Comparison of ENCODE assay signal across 8 cellular contexts in the genomic region with DNA sequence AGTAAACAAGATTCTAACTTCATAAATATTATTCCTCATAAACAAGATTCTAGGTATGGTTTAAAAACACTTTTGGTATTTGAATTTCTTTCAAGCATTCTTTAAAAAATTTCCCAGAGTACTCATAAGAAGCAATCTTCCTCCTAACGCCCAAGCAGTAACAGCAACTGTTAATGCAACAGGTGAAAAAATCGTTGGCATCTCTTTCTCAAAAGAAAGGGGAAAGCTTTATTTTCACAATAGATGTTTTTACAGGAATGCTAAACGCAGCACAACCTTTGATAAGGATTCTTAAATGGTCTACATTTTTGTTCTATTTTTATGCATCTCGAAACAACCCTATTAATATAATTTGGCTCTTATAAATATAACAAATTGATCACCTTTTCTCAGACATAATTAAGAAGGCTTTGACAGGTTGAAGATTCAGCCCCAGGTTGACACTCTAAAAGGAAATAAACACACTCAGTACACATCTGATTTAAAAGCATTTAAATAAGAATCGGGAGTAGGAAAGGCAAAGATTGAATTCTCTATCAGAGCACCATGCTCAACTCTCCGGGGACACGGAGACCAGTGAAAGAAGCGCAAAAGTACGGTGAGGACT. TPM values are rescaled to one million over a fixed set of nuclear protein-coding genes. Genes with fewer than 3 reads are reported as not detected.
DNase-seq lines count a peak whose midpoint lies in the region; ATAC-seq and TF ChIP-seq lines count a peak whose summit lies in the region.

No MANE protein-coding gene starts in this region.

- H3K27ac ChIP-seq in body of pancreas (peak overlapping the region; percentile 88 to 100 (median 96)), lung (ENCODE audit: low read depth in 1 of 2, low read length in 1 of 2) (peak overlapping the region; percentile 96 to 99)

- H3K27ac Mint-ChIP-seq in stimulated activated naive CD8-positive, alpha-beta T cell treated with anti-CD3 and anti-CD28 coated beads, Interleukin-15, Interleukin-2, amounts not matched to agents 100 ng/mL and 50 ng/mL, for 24 hours = peak overlapping the region; percentile 50
- no peak overlapping the region for H3K27ac Mint-ChIP-seq in stimulated activated naive CD8-positive, alpha-beta T cell treated with anti-CD3 and anti-CD28 coated beads, Interleukin-15, amount 100 ng/mL, for 72 hours

- H3K4me1 ChIP-seq in body of pancreas = peaks cover 19% of the 10 kb centered on the region
- H3K4me1 ChIP-seq in lung (ENCODE audit: control insufficient read depth in 2 of 2, insufficient read depth in 2 of 2, low read length in 2 of 2) = peaks cover 0 to 9% of the 10 kb centered on the region in 2 donors

- H3K4me3 ChIP-seq in body of pancreas = peak overlapping the region; percentile 49 to 81
- peak overlapping the region; percentile 67 for H3K4me3 ChIP-seq in lung

- no peaks in the 10 kb centered on the region for H3K27me3 ChIP-seq in body of pancreas
- H3K27me3 ChIP-seq in lung (ENCODE audit: control insufficient read depth, insufficient read depth) = no peaks in the 10 kb centered on the region

- H3K4me3 Mint-ChIP-seq in stimulated activated naive CD8-positive, alpha-beta T cell treated with anti-CD3 and anti-CD28 coated beads, Interleukin-15, Interleukin-2, amounts not matched to agents 100 ng/mL and 50 ng/mL, for 24 hours = no peak overlapping the region
- H3K4me3 Mint-ChIP-seq in stimulated activated naive CD8-positive, alpha-beta T cell treated with anti-CD3 and anti-CD28 coated beads, Interleukin-15, amount 100 ng/mL, for 72 hours = no peak overlapping the region

- TF ChIP-seq POLR2A in body of pancreas (IDR thresholded peaks at IDR 0.05) = no peak

- peaks cover 25% of the 10 kb centered on the region for H3K4me1 Mint-ChIP-seq in stimulated activated naive CD8-positive, alpha-beta T cell treated with anti-CD3 and anti-CD28 coated beads, Interleukin-15, Interleukin-2, amounts not matched to agents 100 ng/mL and 50 ng/mL, for 24 hours (ENCODE audit: low read depth)
- peaks cover 16% of the 10 kb centered on the region for H3K4me1 Mint-ChIP-seq in stimulated activated naive CD8-positive, alpha-beta T cell treated with anti-CD3 and anti-CD28 coated beads, Interleukin-15, amount 100 ng/mL, for 72 hours

- intact Hi-C loops in body of pancreas (cut with DNase I) = no loop called here

- H3K9me3 Mint-ChIP-seq in stimulated activated naive CD8-positive, alpha-beta T cell treated with anti-CD3 and anti-CD28 coated beads, Interleukin-15, Interleukin-2, amounts not matched to agents 100 ng/mL and 50 ng/mL, for 24 hours = no peaks in the 10 kb centered on the region
- H3K9me3 Mint-ChIP-seq in stimulated activated naive CD8-positive, alpha-beta T cell treated with anti-CD3 and anti-CD28 coated beads, Interleukin-15, amount 100 ng/mL, for 72 hours = no peaks in the 10 kb centered on the region

- TF ChIP-seq CTCF in body of pancreas (IDR thresholded peaks at IDR 0.05) (no peak), lung (IDR thresholded peaks at IDR 0.05; ENCODE audit: control extremely low read depth, extremely low read depth) (no peak)

- no peaks in the 10 kb centered on the region for H3K36me3 ChIP-seq in body of pancreas (replicated peaks in 1 of 2; ENCODE audit: insufficient read depth in 1 of 2, low read depth in 2 of 2)
- peaks cover 0 to 3% of the 10 kb centered on the region in 2 donors for H3K36me3 ChIP-seq in lung (ENCODE audit: control insufficient read depth in 2 of 2, insufficient read depth in 2 of 2, low read length in 2 of 2)

- H3K9me3 ChIP-seq in body of pancreas = no peaks in the 10 kb centered on the region
- H3K9me3 ChIP-seq in lung (ENCODE audit: control insufficient read depth in 2 of 2, insufficient read depth in 1 of 2, low read length in 1 of 2) = no peaks in the 10 kb centered on the region

- H3K27me3 Mint-ChIP-seq in stimulated activated naive CD8-positive, alpha-beta T cell treated with anti-CD3 and anti-CD28 coated beads, Interleukin-15, Interleukin-2, amounts not matched to agents 100 ng/mL and 50 ng/mL, for 24 hours = no peaks in the 10 kb centered on the region
- H3K27me3 Mint-ChIP-seq in stimulated activated naive CD8-positive, alpha-beta T cell treated with anti-CD3 and anti-CD28 coated beads, Interleukin-15, amount 100 ng/mL, for 72 hours = no peaks in the 10 kb centered on the region

- no peak for ATAC-seq in stimulated activated naive CD8-positive, alpha-beta T cell treated with anti-CD3 and anti-CD28 coated beads, Interleukin-15, amount 100 ng/mL, for 72 hours
- ATAC-seq in body of pancreas = no peak
- no peak for ATAC-seq in lung (ENCODE audit: insufficient read depth, low FRiP score)

- 0 to 2% methylated on average over 9 of the region's 9 CpGs for WGBS in body of pancreas, 2 donors
- 4 to 8% methylated on average over 9 of the region's 9 CpGs for WGBS in lung, 2 donors

- no peak for DNase-seq in stimulated activated naive CD8-positive, alpha-beta T cell treated with anti-CD3 and anti-CD28 coated beads, Interleukin-15, amount 100 ng/mL, for 72 hours
- no peak for DNase-seq in body of pancreas
- no peak for DNase-seq in lung (ENCODE audit: low spot score)
- no peak for DNase-seq in amygdala (lab: John Stamatoyannopoulos, UW)
- DNase-seq in activated effector memory CD4-positive, alpha-beta T cell treated with anti-CD3 and anti-CD28 coated beads, Interleukin-2, amount 50 U/mL, for 16 hours = no peak
- no peak for DNase-seq in activated CD4-positive, alpha-beta T cell treated with anti-CD3 and anti-CD28 coated beads for 4 hours
- DNase-seq in activated CD4-positive, alpha-beta T cell treated with anti-CD3 and anti-CD28 coated beads, Interleukin-2, amount 50 U/mL, for 4 hours = no peak

- H3K36me3 Mint-ChIP-seq in stimulated activated naive CD8-positive, alpha-beta T cell treated with anti-CD3 and anti-CD28 coated beads, Interleukin-15, Interleukin-2, amounts not matched to agents 100 ng/mL and 50 ng/mL, for 24 hours (ENCODE audit: low read depth) = peaks cover 42% of the 10 kb centered on the region

RNA-seq across cellular contexts. Expression of gene AHI1, which starts 0.6 kb away (rescaled TPM):
- total RNA-seq in body of pancreas = 100 to 1,000 TPM in 1 of 2 donors, 10 to 100 TPM in 1; 20.2 to 107 TPM
- 10 to 100 TPM; 25.5 to 51.7 TPM for total RNA-seq in lung
- polyA plus RNA-seq in lung = 10 to 100 TPM in 1 of 2 donors, 1 to 10 TPM in 1; 5.2 to 22.0 TPM
